ENCODE assay signal across 8 cellular contexts in genomic region chr15:35085176-35085919, GRCh38. TPM values are rescaled to one million over a fixed set of nuclear protein-coding genes. Genes with fewer than 3 reads are reported as not detected.
"Had no signal": no experiment of that assay in that cellular context is flagged by ENCODE, and none has a peak within 500 bp of the region (broad histone marks: within the 10 kb centered on the region; RNA-seq: fewer than 3 reads in every experiment).

Gene NANOGP8, minus strand, starts transcription at chr15:35085295. Its CDS starts 185 bp downstream, at chr15:35085110.

RNA-seq across cellular contexts. Expression of gene NANOGP8, which starts in this region (rescaled TPM):
- total RNA-seq: naive thymus-derived CD4-positive, alpha-beta T cell; natural killer cell; occipital lobe; pulmonary artery endothelial cell; smooth muscle cell; upper lobe of right lung had no signal
- polyA plus RNA-seq: naive thymus-derived CD4-positive, alpha-beta T cell; smooth muscle cell; spleen; urinary bladder had no signal
